17 cellular contexts compared by ENCODE assay signal in genomic region chr1:183198463-183198862, GRCh38. TPM values are rescaled to one million over a fixed set of nuclear protein-coding genes. Genes with fewer than 3 reads are reported as not detected.
DNase-seq lines count a peak whose midpoint lies in the region; TF ChIP-seq lines count a peak whose summit lies in the region.
"Had no signal": no experiment of that assay in that cellular context is flagged by ENCODE, and none has a peak within 500 bp of the region (broad histone marks: within the 10 kb centered on the region; RNA-seq: fewer than 3 reads in every experiment).

No MANE protein-coding gene starts in this region.

- no peak for TF ChIP-seq CTCF in astrocyte of the cerebellum (IDR thresholded peaks at IDR 0.05; ENCODE audit: low read depth, low read length, missing control alignments)
- TF ChIP-seq CTCF in sigmoid colon (IDR thresholded peaks at IDR 0.05): no peak

- DNase-seq in GM23248: peak; percentile 87
- DNase-seq in astrocyte of the cerebellum (ENCODE audit: low read depth): peak; percentile 18
- DNase-seq in glomerular visceral epithelial cell (ENCODE audit: extremely low spot score): peak; percentile 78
- peak; percentile 88 for DNase-seq in sigmoid colon
- no peak for DNase-seq in immature natural killer cell
- DNase-seq in activated effector memory CD4-positive, alpha-beta T cell treated with anti-CD3 and anti-CD28 coated beads, Interleukin-2, amount 50 U/mL, for 16 hours: no peak
- no peak for DNase-seq in activated CD8-positive, alpha-beta memory T cell treated with anti-CD3 and anti-CD28 coated beads, Interleukin-2, amount 50 U/mL, for 48 hours
- no peak for DNase-seq in SHP77 treated with DMSO at 0.1 percent for 48 hours (lab: John Stamatoyannopoulos, UW)
- DNase-seq: activated CD4-positive, alpha-beta T cell treated with anti-CD3 and anti-CD28 coated beads, Interleukin-2, amount 50 U/mL, for 48 hours; adrenal gland; erythroblast; NCI-H1105 treated with DMSO at 0.1 percent for 48 hours; NCI-H82; stimulated activated CD8-positive, alpha-beta memory T cell treated with anti-CD3 and anti-CD28 coated beads, Interleukin-4, amount 100 ng/mL, for 48 hours; T-cell had no signal

- H3K9me3 ChIP-seq in GM23248 (ENCODE audit: low read depth): no peaks in the 10 kb centered on the region
- no peaks in the 10 kb centered on the region for H3K9me3 ChIP-seq in sigmoid colon
- H3K9me3 ChIP-seq: adrenal gland had no signal

- no peaks in the 10 kb centered on the region for H3K36me3 Mint-ChIP-seq in immature natural killer cell
- H3K36me3 Mint-ChIP-seq: T-cell had no signal

- peak in 2 of 4 donors; percentile 74 to 93 for TF ChIP-seq EP300 in sigmoid colon (IDR thresholded peaks at IDR 0.05)

- H3F3A ChIP-seq in GM23248 (ENCODE audit: insufficient read depth): peaks cover 15% of the 10 kb centered on the region; the same call in 1 of the 2 replicates

- H3K4me3 ChIP-seq in GM23248 (no peak overlapping the region), astrocyte of the cerebellum (ENCODE audit: low read depth, low read length) (no peak overlapping the region), sigmoid colon (no peak overlapping the region)
- H3K4me3 ChIP-seq: adrenal gland, skin epidermis had no signal

- H3K9me3 Mint-ChIP-seq in immature natural killer cell: peaks cover 0 to 6% (median 0%) of the 10 kb centered on the region in 6 donors
- H3K9me3 Mint-ChIP-seq: T-cell had no signal

- intact Hi-C loops in sigmoid colon (cut with DNase I): no loop called here

- H3K4me1 ChIP-seq in GM23248 (ENCODE audit: insufficient read depth) (peaks cover 17% of the 10 kb centered on the region), sigmoid colon (peaks cover 0 to 7% (median 2%) of the 10 kb centered on the region in 4 donors)
- H3K4me1 ChIP-seq: adrenal gland had no signal

- H3K9me2 ChIP-seq in GM23248 (ENCODE audit: insufficient read depth): no peaks in the 10 kb centered on the region

- TF ChIP-seq POLR2A in sigmoid colon (IDR thresholded peaks at IDR 0.05): no peak

- H3K27me3 ChIP-seq in GM23248 (replicated peaks; ENCODE audit: insufficient read depth) (no peaks in the 10 kb centered on the region), sigmoid colon (no peaks in the 10 kb centered on the region)
- H3K27me3 ChIP-seq: adrenal gland had no signal

- peaks cover 3 to 12% of the 10 kb centered on the region in 2 donors for H3K4me1 Mint-ChIP-seq in immature natural killer cell

- no peak overlapping the region for H2AFZ ChIP-seq in GM23248

- in situ Hi-C loops in GM23248 (cut with MboI) (no loop called here), astrocyte of the cerebellum (cut with HindIII; ENCODE audit: low sequenced_read_pairs) (no loop called here)

- no peaks in the 10 kb centered on the region for H3K79me2 ChIP-seq in GM23248 (ENCODE audit: insufficient read depth)

- H3K27ac Mint-ChIP-seq in immature natural killer cell: no peak overlapping the region
- H3K27ac Mint-ChIP-seq: T-cell had no signal

- H3K36me3 ChIP-seq in GM23248 (ENCODE audit: low read depth): no peaks in the 10 kb centered on the region
- H3K36me3 ChIP-seq in sigmoid colon: no peaks in the 10 kb centered on the region
- H3K36me3 ChIP-seq: adrenal gland had no signal

- H3K27me3 Mint-ChIP-seq in immature natural killer cell (ENCODE audit: low read depth in 3 of 3): peaks cover 0 to 11% (median 0%) of the 10 kb centered on the region in 3 donors

- H3K9ac ChIP-seq in GM23248: peak overlapping the region; percentile 48; the same call in 1 of the 2 replicates

- H3K4me3 Mint-ChIP-seq in immature natural killer cell: no peak overlapping the region
- H3K4me3 Mint-ChIP-seq: T-cell had no signal

- H3K27ac ChIP-seq in GM23248 (peak overlapping the region; percentile 72), sigmoid colon (peak overlapping the region; percentile 25 to 83 (median 68))
- H3K27ac ChIP-seq: adrenal gland, HL-60 had no signal

- no peaks in the 10 kb centered on the region for H4K20me1 ChIP-seq in GM23248 (ENCODE audit: insufficient read depth)

- 66 to 90% methylated on average over 9 of the region's 9 CpGs for WGBS in GM23248 (ENCODE audit: low coverage in 1 of 2, low lambda C conversion rate in 2 of 2, missing lambda C conversion rate in 2 of 2), 2 experiments
- WGBS in sigmoid colon, 2 donors: 83 to 87% methylated on average over 9 of the region's 9 CpGs

- no peak overlapping the region for H3K4me2 ChIP-seq in GM23248 (ENCODE audit: unreplicated experiment)

RNA-seq across cellular contexts. Expression of gene LAMC2, which starts 12.4 kb away (rescaled TPM):
- 1.9 and 2.4 TPM in 2 replicates for total RNA-seq in GM23248 (2014; rRNA removed; shearing (Covaris generic))
- polyA plus RNA-seq in GM23248 (2016; fragmentation: Nextera tagmentation; extraction: Ambion mirVana) (2.7 and 3.2 TPM in 2 replicates), sigmoid colon (10 to 100 TPM in 1 of 3 donors, 1 to 10 TPM in 2; 4.2 to 24.0 (median 4.8) TPM), immature natural killer cell (not detected)
- 1 to 10 TPM; 2.6 to 5.0 (median 3.7) TPM for total RNA-seq in sigmoid colon

Comparison
In these comparisons a context has a peak if more than half of its experiments do, and no peak if none do; other contexts are left out.
1. DNase-seq: peak in GM23248 (single experiment), astrocyte of the cerebellum (single experiment), glomerular visceral epithelial cell (single experiment) and sigmoid colon (single experiment); none in immature natural killer cell (0 of 3), activated effector memory CD4-positive, alpha-beta T cell treated with anti-CD3 and anti-CD28 coated beads, Interleukin-2, amount 50 U/mL, for 16 hours (single experiment), activated CD8-positive, alpha-beta memory T cell treated with anti-CD3 and anti-CD28 coated beads, Interleukin-2, amount 50 U/mL, for 48 hours (single experiment) and SHP77 treated with DMSO at 0.1 percent for 48 hours (single experiment).